In the genomic region with DNA sequence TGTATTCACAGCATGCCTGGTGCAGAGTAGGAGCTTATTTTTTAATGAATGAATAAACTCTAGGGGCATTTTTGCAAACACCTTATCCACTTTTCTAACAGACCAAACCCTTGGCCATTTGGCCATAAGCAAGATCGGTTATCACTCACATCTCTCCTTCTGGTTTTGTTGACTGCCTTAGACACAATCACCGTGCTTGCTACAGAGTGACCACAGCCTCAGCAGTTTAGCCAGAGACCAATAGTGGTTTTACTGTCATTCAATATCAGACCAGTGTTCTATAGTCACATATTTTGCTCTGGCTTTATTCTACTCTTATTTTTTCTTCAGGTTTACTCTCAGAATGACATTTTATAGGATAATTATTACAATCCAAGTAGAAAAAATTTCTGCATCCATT, we compare ENCODE assay signal across 21 cellular contexts. TPM values are rescaled to one million over a fixed set of nuclear protein-coding genes. Genes with fewer than 3 reads are reported as not detected.
A peak's percentile ranks its signal among the peaks of the same experiment; 100 is the strongest.
DNase-seq lines count a peak whose midpoint lies in the region; ATAC-seq and TF ChIP-seq lines count a peak whose summit lies in the region.
"Had no signal": no experiment of that assay in that cellular context is flagged by ENCODE, and none has a peak within 500 bp of the region (broad histone marks: within the 10 kb centered on the region; RNA-seq: fewer than 3 reads in every experiment).

No MANE protein-coding gene starts in this region.

- H3K4me1 Mint-ChIP-seq in activated T-cell treated with anti-CD3 and anti-CD28 coated beads, Interleukin-2, amount 50 U/mL, for 24 hours (ENCODE audit: low read depth) = peaks cover 24% of the 10 kb centered on the region
- peaks cover 35% of the 10 kb centered on the region for H3K4me1 Mint-ChIP-seq in CD4-positive, alpha-beta T cell (ENCODE audit: low read depth)
- H3K4me1 Mint-ChIP-seq in T-cell (peaks cover 23 to 62% (median 26%) of the 10 kb centered on the region in 3 donors), immature natural killer cell (peaks cover 65 to 92% of the 10 kb centered on the region in 2 donors)

- peak overlapping the region; percentile 35 for H3K4me3 Mint-ChIP-seq in activated T-cell treated with anti-CD3 and anti-CD28 coated beads, Interleukin-2, amount 50 U/mL, for 24 hours
- H3K4me3 Mint-ChIP-seq in CD4-positive, alpha-beta T cell = peak overlapping the region; percentile 14
- peak overlapping the region; percentile 63 to 76 (median 70) for H3K4me3 Mint-ChIP-seq in T-cell
- H3K4me3 Mint-ChIP-seq in immature natural killer cell = peak overlapping the region; percentile 85 to 91 (median 90)

- no peaks in the 10 kb centered on the region for H3K9me3 Mint-ChIP-seq in activated T-cell treated with anti-CD3 and anti-CD28 coated beads, Interleukin-2, amount 50 U/mL, for 24 hours
- peaks cover 2% of the 10 kb centered on the region for H3K9me3 Mint-ChIP-seq in CD4-positive, alpha-beta T cell
- peaks cover 0 to 10% (median 6%) of the 10 kb centered on the region in 3 donors for H3K9me3 Mint-ChIP-seq in T-cell
- peaks cover 0 to 12% (median 2%) of the 10 kb centered on the region in 6 donors for H3K9me3 Mint-ChIP-seq in immature natural killer cell

- H3K27me3 Mint-ChIP-seq in activated T-cell treated with anti-CD3 and anti-CD28 coated beads, Interleukin-2, amount 50 U/mL, for 24 hours = no peaks in the 10 kb centered on the region
- no peaks in the 10 kb centered on the region for H3K27me3 Mint-ChIP-seq in CD4-positive, alpha-beta T cell
- H3K27me3 Mint-ChIP-seq in T-cell = no peaks in the 10 kb centered on the region
- peaks cover 0 to 3% (median 1%) of the 10 kb centered on the region in 3 donors for H3K27me3 Mint-ChIP-seq in immature natural killer cell (ENCODE audit: low read depth in 3 of 3)

- POLR2A ChIA-PET in CD4-positive, alpha-beta T cell (lab: Charles Lee) = interaction anchor here (1.0 kb wide), 1 partner anchor 43 kb away, joined by 3 read pairs; no protein-coding TSS in a partner anchor
- POLR2A ChIA-PET in T-cell (lab: Charles Lee) = no interaction called here

- H3K36me3 Mint-ChIP-seq in activated T-cell treated with anti-CD3 and anti-CD28 coated beads, Interleukin-2, amount 50 U/mL, for 24 hours (ENCODE audit: low read depth) = peaks cover 12% of the 10 kb centered on the region
- peaks cover 23% of the 10 kb centered on the region for H3K36me3 Mint-ChIP-seq in CD4-positive, alpha-beta T cell (ENCODE audit: low read depth)
- H3K36me3 Mint-ChIP-seq in T-cell (peaks cover 21% of the 10 kb centered on the region), immature natural killer cell (peaks cover 11 to 33% (median 23%) of the 10 kb centered on the region in 3 donors)

- TF ChIP-seq CTCF in CD4-positive, alpha-beta T cell (IDR thresholded peaks at IDR 0.05) = no peak

- H3K9me3 ChIP-seq in CD4-positive, alpha-beta T cell (ENCODE audit: control insufficient read depth, low read length) = no peaks in the 10 kb centered on the region
- H3K9me3 ChIP-seq: Caco-2 had no signal

- no peak for DNase-seq in activated T-cell treated with anti-CD3 and anti-CD28 coated beads, Interleukin-2, amount 50 U/mL, for 24 hours
- no peak for DNase-seq in activated T-cell treated with anti-CD3 and anti-CD28 coated beads, Interleukin-2, amount 50 U/mL, for 48 hours
- no peak for DNase-seq in CD4-positive, alpha-beta T cell
- DNase-seq in T-cell (no peak), immature natural killer cell (peak; percentile 36 to 42 (median 41)), HPDE6-E6E7 (ENCODE audit: extremely low spot score) (no peak)
- no peak for DNase-seq in activated naive CD4-positive, alpha-beta T cell treated with Interleukin-2 at 50 U/mL for 16 hours
- DNase-seq: Caco-2, DMS 273 treated with DMSO at 0.1 percent for 48 hours, H7, Kasumi-1, NCI-H1694, NCI-H2081 treated with DMSO at 0.1 percent for 48 hours, NCI-H2171 treated with DMSO at 0.1 percent for 48 hours, NCI-H446, NCI-H526, Right ventricle myocardium superior had no signal

- H3K27ac Mint-ChIP-seq in activated T-cell treated with anti-CD3 and anti-CD28 coated beads, Interleukin-2, amount 50 U/mL, for 24 hours = peak overlapping the region; percentile 19
- H3K27ac Mint-ChIP-seq in CD4-positive, alpha-beta T cell = no peak overlapping the region
- H3K27ac Mint-ChIP-seq in T-cell (peak overlapping the region; percentile 65), immature natural killer cell (peak overlapping the region; percentile 83 to 96 (median 92))

- ATAC-seq in CD4-positive, alpha-beta T cell (ENCODE audit: poor library complexity) = no peak
- ATAC-seq in T-cell (replicated peaks in 1 of 4) = no peak

- intact Hi-C loops in CD4-positive, alpha-beta T cell (cut with DNase I, micrococcal nuclease) = no loop called here

- no peaks in the 10 kb centered on the region for H3K27me3 ChIP-seq in CD4-positive, alpha-beta T cell (ENCODE audit: control insufficient read depth, insufficient read depth, low read length)

- H3K27ac ChIP-seq in CD4-positive, alpha-beta T cell (ENCODE audit: low read depth, low read length) = no peak overlapping the region
- H3K27ac ChIP-seq: C4-2B had no signal

- CTCF ChIA-PET in CD4-positive, alpha-beta T cell (lab: Charles Lee) = no interaction called here
- CTCF ChIA-PET in T-cell (lab: Charles Lee) = no interaction called here

RNA-seq across cellular contexts. Expression of a gene that starts 2.2 kb away (rescaled TPM):
- 10 to 100 TPM; 54.8 to 56.2 TPM for total RNA-seq in CD4-positive, alpha-beta T cell
- total RNA-seq in T-cell = 10 to 100 TPM in 4 of 5 donors, 1 to 10 TPM in 1; 9.0 to 55.5 (median 31.6) TPM
- 100 to 1,000 TPM; 303 to 351 (median 347) TPM for polyA plus RNA-seq in immature natural killer cell
- total RNA-seq: Caco-2, G401, H7, MCF 10A, Right ventricle myocardium superior, SK-MEL-5 had no signal

Comparison
In these comparisons a context has a peak if more than half of its experiments do, and no peak if none do; other contexts are left out.
1. DNase-seq: peak in immature natural killer cell (3 of 3); none in activated T-cell treated with anti-CD3 and anti-CD28 coated beads, Interleukin-2, amount 50 U/mL, for 24 hours (single experiment), activated T-cell treated with anti-CD3 and anti-CD28 coated beads, Interleukin-2, amount 50 U/mL, for 48 hours (0 of 2), CD4-positive, alpha-beta T cell (0 of 10), T-cell (0 of 34), HPDE6-E6E7 (single experiment) and activated naive CD4-positive, alpha-beta T cell treated with Interleukin-2 at 50 U/mL for 16 hours (single experiment).
2. H3K4me3 Mint-ChIP-seq: peak in every context shown above with its lines; median percentile 90 in immature natural killer cell; 70 in T-cell; 35 in activated T-cell treated with anti-CD3 and anti-CD28 coated beads, Interleukin-2, amount 50 U/mL, for 24 hours; 14 in CD4-positive, alpha-beta T cell.